In the genomic region with DNA sequence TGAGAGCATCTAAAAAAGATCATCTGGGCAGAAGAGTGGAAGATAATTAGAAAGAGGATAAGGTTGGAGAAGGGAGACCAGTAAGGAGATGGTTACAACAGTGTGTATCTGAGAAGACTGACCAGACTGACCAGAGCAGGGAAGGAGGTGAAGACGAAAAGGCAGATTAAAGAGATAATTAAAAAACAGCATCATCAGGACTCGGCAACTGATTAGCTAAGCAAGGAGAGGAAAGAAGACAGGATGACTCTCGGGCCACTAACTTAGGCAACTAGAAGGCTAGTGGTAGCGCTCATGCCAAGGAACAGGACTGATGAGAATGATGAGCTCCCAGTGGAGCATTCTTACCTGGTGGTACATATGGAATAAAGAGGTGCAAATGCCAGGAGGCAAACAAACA, we compare ENCODE assay signal across 1 cellular context.
TF ChIP-seq lines count a peak whose summit lies in the region.

No MANE protein-coding gene starts in this region.

TF ChIP-seq in HepG2, 621 proteins besides CTCF, POLR2A, EP300 and RAD21:
- TF ChIP-seq ZNF430 (CRISPR knock-in tag; IDR thresholded peaks at IDR 0.05) (no peak), ZNF562 (CRISPR knock-in tag; IDR thresholded peaks at IDR 0.05; ENCODE audit: borderline replicate concordance) (no peak), ATM (IDR thresholded peaks at IDR 0.05; ENCODE audit: borderline replicate concordance) (no peak), RBM39 (IDR thresholded peaks at IDR 0.05; ENCODE audit: low read depth, low read length, poor library complexity, severe bottlenecking) (no peak), ZNF460 (CRISPR knock-in tag; IDR thresholded peaks at IDR 0.05; ENCODE audit: borderline replicate concordance) (no peak)
- TF ChIP-seq, protein P1, sequence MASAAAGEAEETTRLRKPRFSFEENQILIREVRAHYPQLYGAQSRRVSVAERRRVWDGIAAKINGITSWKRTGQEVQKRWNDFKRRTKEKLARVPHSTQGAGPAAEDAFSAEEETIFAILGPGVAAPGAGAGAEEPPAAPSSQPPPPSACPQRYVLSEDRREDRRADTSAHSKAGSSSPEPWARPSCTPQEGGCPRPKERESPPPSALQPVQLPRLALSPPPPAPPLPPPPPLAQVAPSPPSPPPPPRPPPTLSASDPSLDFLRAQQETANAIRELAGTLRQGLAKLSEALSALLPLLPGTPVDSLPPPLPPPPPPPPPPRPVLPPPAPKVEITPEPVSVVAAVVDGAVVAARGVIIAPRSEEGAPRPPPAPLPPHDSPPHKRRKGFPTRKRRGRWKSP (CRISPR knock-in tag; IDR thresholded peaks at IDR 0.05), result no peak
- TF ChIP-seq, protein P2, sequence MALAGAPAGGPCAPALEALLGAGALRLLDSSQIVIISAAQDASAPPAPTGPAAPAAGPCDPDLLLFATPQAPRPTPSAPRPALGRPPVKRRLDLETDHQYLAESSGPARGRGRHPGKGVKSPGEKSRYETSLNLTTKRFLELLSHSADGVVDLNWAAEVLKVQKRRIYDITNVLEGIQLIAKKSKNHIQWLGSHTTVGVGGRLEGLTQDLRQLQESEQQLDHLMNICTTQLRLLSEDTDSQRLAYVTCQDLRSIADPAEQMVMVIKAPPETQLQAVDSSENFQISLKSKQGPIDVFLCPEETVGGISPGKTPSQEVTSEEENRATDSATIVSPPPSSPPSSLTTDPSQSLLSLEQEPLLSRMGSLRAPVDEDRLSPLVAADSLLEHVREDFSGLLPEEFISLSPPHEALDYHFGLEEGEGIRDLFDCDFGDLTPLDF (CRISPR knock-in tag; IDR thresholded peaks at IDR 0.05), result no peak
- TF ChIP-seq, protein P3, sequence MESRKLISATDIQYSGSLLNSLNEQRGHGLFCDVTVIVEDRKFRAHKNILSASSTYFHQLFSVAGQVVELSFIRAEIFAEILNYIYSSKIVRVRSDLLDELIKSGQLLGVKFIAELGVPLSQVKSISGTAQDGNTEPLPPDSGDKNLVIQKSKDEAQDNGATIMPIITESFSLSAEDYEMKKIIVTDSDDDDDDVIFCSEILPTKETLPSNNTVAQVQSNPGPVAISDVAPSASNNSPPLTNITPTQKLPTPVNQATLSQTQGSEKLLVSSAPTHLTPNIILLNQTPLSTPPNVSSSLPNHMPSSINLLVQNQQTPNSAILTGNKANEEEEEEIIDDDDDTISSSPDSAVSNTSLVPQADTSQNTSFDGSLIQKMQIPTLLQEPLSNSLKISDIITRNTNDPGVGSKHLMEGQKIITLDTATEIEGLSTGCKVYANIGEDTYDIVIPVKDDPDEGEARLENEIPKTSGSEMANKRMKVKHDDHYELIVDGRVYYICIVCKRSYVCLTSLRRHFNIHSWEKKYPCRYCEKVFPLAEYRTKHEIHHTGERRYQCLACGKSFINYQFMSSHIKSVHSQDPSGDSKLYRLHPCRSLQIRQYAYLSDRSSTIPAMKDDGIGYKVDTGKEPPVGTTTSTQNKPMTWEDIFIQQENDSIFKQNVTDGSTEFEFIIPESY (CRISPR knock-in tag; IDR thresholded peaks at IDR 0.05), result 0 out of 2 replicates have a peak, but pooled peaks have one; percentile 7
TF ChIP-seq in HepG2: peak in this region for 1.
